Comparison of ENCODE assay signal across 9 cellular contexts in the genomic region with DNA sequence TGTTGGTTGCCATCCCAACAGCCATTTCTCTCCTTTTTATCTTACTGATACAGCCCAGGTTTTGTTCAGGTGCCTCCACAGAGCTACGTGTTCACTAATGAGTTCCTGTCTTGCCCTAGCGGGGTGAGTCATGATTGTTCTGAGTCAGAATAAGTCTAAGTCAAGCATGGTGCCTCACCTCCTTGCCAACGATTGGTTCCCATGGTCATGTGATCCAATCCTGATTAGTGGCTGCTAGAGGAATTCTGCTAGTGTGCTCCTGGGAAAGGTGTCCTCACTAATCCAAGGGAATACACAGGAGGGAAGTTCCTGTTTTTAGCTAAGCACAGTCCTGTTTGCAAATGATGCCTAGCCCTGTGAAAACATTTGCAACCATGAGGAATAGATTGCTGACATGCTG.
DNase-seq lines count a peak whose midpoint lies in the region; ATAC-seq, FAIRE-seq and TF ChIP-seq lines count a peak whose summit lies in the region.
"Had no signal": no experiment of that assay in that cellular context is flagged by ENCODE, and none has a peak within 500 bp of the region (broad histone marks: within the 10 kb centered on the region; RNA-seq: fewer than 3 reads in every experiment).

No MANE protein-coding gene starts in this region.

- no peak overlapping the region for H3K9ac ChIP-seq in smooth muscle cell (ENCODE audit: low read depth)
- no peak overlapping the region for H3K9ac ChIP-seq in MM.1S (ENCODE audit: low read length)

- H3K4me2 ChIP-seq in hepatocyte, result no peak overlapping the region
- H3K4me2 ChIP-seq in smooth muscle cell, result no peak overlapping the region
- no peak overlapping the region for H3K4me2 ChIP-seq in MM.1S (ENCODE audit: low read depth, low read length)

- TF ChIP-seq CTCF in hepatocyte (IDR thresholded peaks at IDR 0.05; ENCODE audit: poor library complexity), result no peak
- TF ChIP-seq CTCF in smooth muscle cell (IDR thresholded peaks at IDR 0.05; ENCODE audit: borderline replicate concordance, insufficient read depth, poor library complexity, severe bottlenecking), result no peak
- no peak for TF ChIP-seq CTCF in MM.1S (IDR thresholded peaks at IDR 0.05; ENCODE audit: low read length)

- H3K27ac ChIP-seq in hepatocyte (no peak overlapping the region), smooth muscle cell (ENCODE audit: low read depth) (no peak overlapping the region), MM.1S (ENCODE audit: low read length) (no peak overlapping the region)

- H3F3A ChIP-seq in smooth muscle cell (ENCODE audit: low read depth) (no peaks in the 10 kb centered on the region), MM.1S (ENCODE audit: insufficient read depth, low read length) (no peaks in the 10 kb centered on the region)

- no peaks in the 10 kb centered on the region for H3K79me2 ChIP-seq in hepatocyte
- no peaks in the 10 kb centered on the region for H3K79me2 ChIP-seq in smooth muscle cell (ENCODE audit: low read depth)
- no peaks in the 10 kb centered on the region for H3K79me2 ChIP-seq in MM.1S (ENCODE audit: low read length)

- H3K4me3 ChIP-seq in hepatocyte, result no peak overlapping the region
- H3K4me3 ChIP-seq in smooth muscle cell, result no peak overlapping the region
- no peak overlapping the region for H3K4me3 ChIP-seq in MM.1S (ENCODE audit: low read length)

- FAIRE-seq in H54 (lab: Jason Lieb, UNC), result peak; percentile 99

- no peak for TF ChIP-seq POLR2A in H54 (IDR thresholded peaks at IDR 0.05; ENCODE audit: low read depth, low read length)

- H3K36me3 ChIP-seq in hepatocyte (replicated peaks; ENCODE audit: insufficient read depth, low read depth) (no peaks in the 10 kb centered on the region), smooth muscle cell (ENCODE audit: low read depth) (no peaks in the 10 kb centered on the region), MM.1S (replicated peaks; ENCODE audit: insufficient read depth, low read length) (no peaks in the 10 kb centered on the region)

- H3K27me3 ChIP-seq in hepatocyte (no peaks in the 10 kb centered on the region), smooth muscle cell (ENCODE audit: low read depth) (no peaks in the 10 kb centered on the region), MM.1S (replicated peaks; ENCODE audit: insufficient read depth, low read length) (no peaks in the 10 kb centered on the region)

- H2AFZ ChIP-seq in hepatocyte (no peak overlapping the region), smooth muscle cell (ENCODE audit: low read depth) (no peak overlapping the region), MM.1S (ENCODE audit: low read length) (no peak overlapping the region)

- ATAC-seq in GM18511 (IDR thresholded peaks at IDR 0.05; ENCODE audit: unreplicated experiment), result peak; percentile 71
- ATAC-seq in left lobe of liver, result no peak

- H3K9me3 ChIP-seq in hepatocyte (ENCODE audit: low read depth), result no peaks in the 10 kb centered on the region
- H3K9me3 ChIP-seq in smooth muscle cell (replicated peaks; ENCODE audit: low read depth), result no peaks in the 10 kb centered on the region
- no peaks in the 10 kb centered on the region for H3K9me3 ChIP-seq in MM.1S (replicated peaks; ENCODE audit: insufficient read depth, low read length)

- no peaks in the 10 kb centered on the region for H3K9me2 ChIP-seq in hepatocyte (replicated peaks; ENCODE audit: insufficient read depth)
- H3K9me2 ChIP-seq in MM.1S (replicated peaks; ENCODE audit: insufficient read depth, low read length), result no peaks in the 10 kb centered on the region

- WGBS in hepatocyte (ENCODE audit: low lambda C conversion rate, missing lambda C conversion rate), result 87% methylated on average over 3 of the region's 3 CpGs
- 79% methylated on average over 3 of the region's 3 CpGs for WGBS in smooth muscle cell (ENCODE audit: low lambda C conversion rate)

- peak; percentile 45 for DNase-seq in H54 (ENCODE audit: insufficient read length, low spot score)
- peak; percentile 18 for DNase-seq in NCI-H460 (ENCODE audit: extremely low read depth, low read depth)
- peak; percentile 24 for DNase-seq in hepatocyte (ENCODE audit: low spot score)
- no peak for DNase-seq in foreskin melanocyte
- no peak for DNase-seq in smooth muscle cell (lab: John Stamatoyannopoulos, UW; ENCODE audit: unreplicated experiment)
- DNase-seq in left lobe of liver (ENCODE audit: low spot score), result no peak
- no peak for DNase-seq in MM.1S
- DNase-seq: NCI-H1092 treated with DMSO at 0.1 percent for 48 hours had no signal

- H4K20me1 ChIP-seq in hepatocyte (ENCODE audit: insufficient read depth, poor library complexity, severe bottlenecking) (no peaks in the 10 kb centered on the region), smooth muscle cell (ENCODE audit: low read depth) (no peaks in the 10 kb centered on the region), MM.1S (ENCODE audit: insufficient read depth, low read length) (no peaks in the 10 kb centered on the region)

- peaks cover 4% of the 10 kb centered on the region for H3K4me1 ChIP-seq in hepatocyte (ENCODE audit: insufficient read depth)
- no peaks in the 10 kb centered on the region for H3K4me1 ChIP-seq in smooth muscle cell (ENCODE audit: low read depth)
- no peaks in the 10 kb centered on the region for H3K4me1 ChIP-seq in MM.1S (ENCODE audit: low read length)

Comparison
In these comparisons a context has a peak if more than half of its experiments do, and no peak if none do; other contexts are left out.
1. DNase-seq: peak in H54 (single experiment), NCI-H460 (single experiment) and hepatocyte (single experiment); none in foreskin melanocyte (single experiment), smooth muscle cell (single experiment), left lobe of liver (single experiment) and MM.1S (single experiment).